In genomic region chrX:9611436-9612145, GRCh38 we compare ENCODE assay signal across 14 cellular contexts.
DNase-seq lines count a peak whose midpoint lies in the region; ATAC-seq and TF ChIP-seq lines count a peak whose summit lies in the region.
"Had no signal": no experiment of that assay in that cellular context is flagged by ENCODE, and none has a peak within 500 bp of the region (broad histone marks: within the 10 kb centered on the region; RNA-seq: fewer than 3 reads in every experiment).

No MANE protein-coding gene starts in this region.

- peak; percentile 55 for ATAC-seq in GM21390 (IDR thresholded peaks at IDR 0.05; ENCODE audit: unreplicated experiment)
- no peak for ATAC-seq in HG03520 (IDR thresholded peaks at IDR 0.05; ENCODE audit: unreplicated experiment)
- ATAC-seq: heart left ventricle had no signal

- DNase-seq in D341Med (ENCODE audit: low spot score) (peak; percentile 38), NCI-H69 (lab: John Stamatoyannopoulos, UW) (peak; percentile 88), kidney tubule cell (ENCODE audit: low spot score) (peak; percentile 20), GM10266 (ENCODE audit: extremely low spot score) (no peak), putamen (ENCODE audit: low spot score) (no peak), COR-L47 (lab: John Stamatoyannopoulos, UW) (no peak)
- DNase-seq: activated CD4-positive, CD25-positive, alpha-beta regulatory T cell treated with anti-CD3 and anti-CD28 coated beads, Interleukin-2, amount 50 U/mL, for 72 hours; activated T-cell treated with anti-CD3 and anti-CD28 coated beads, Interleukin-2, amount 50 U/mL, for 1 hour; heart left ventricle; KG1; NCI-H526; stimulated activated CD4-positive, alpha-beta T cell treated with anti-CD3 and anti-CD28 coated beads, Interleukin-1b, Interleukin-23, amount 100 ng/mL, for 48 hours had no signal

- TF ChIP-seq CTCF in GM10266 (IDR thresholded peaks at IDR 0.05; ENCODE audit: control insufficient read depth, insufficient read depth, low read depth, missing control alignments): no peak

Comparison
In these comparisons a context has a peak if more than half of its experiments do, and no peak if none do; other contexts are left out.
1. DNase-seq: peak in D341Med (single experiment), NCI-H69 (single experiment) and kidney tubule cell (single experiment); none in GM10266 (single experiment), putamen (single experiment) and COR-L47 (single experiment).